Comparison of ENCODE assay signal across 23 cellular contexts in the genomic region with DNA sequence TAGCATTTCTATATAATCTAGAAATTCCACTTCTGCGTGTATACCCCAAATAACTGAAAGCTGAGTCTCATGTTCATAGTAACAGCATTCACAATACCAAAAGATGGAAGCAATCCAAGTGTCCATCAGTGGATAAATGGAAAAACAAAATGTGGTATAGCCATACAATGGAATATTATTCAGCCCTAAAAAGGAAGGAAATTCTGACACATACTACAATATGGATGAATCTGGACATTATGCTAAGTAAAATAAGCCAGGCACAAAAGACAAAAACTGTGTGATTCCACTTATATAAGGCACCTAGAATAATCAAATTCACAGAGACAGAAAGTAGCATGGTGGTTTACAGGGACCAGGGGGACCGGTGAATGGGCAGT. TPM values are rescaled to one million over a fixed set of nuclear protein-coding genes. Genes with fewer than 3 reads are reported as not detected.
"Had no signal": no experiment of that assay in that cellular context is flagged by ENCODE, and none has a peak within 500 bp of the region (broad histone marks: within the 10 kb centered on the region; RNA-seq: fewer than 3 reads in every experiment).

No MANE protein-coding gene starts in this region.

- H3K27ac Mint-ChIP-seq: brain; memory B cell; neural progenitor cell; stimulated activated naive CD8-positive, alpha-beta T cell treated with anti-CD3 and anti-CD28 coated beads, Interleukin-15, amount 100 ng/mL, for 72 hours had no signal

- H2AFZ ChIP-seq: hepatocyte, neural progenitor cell had no signal

- H3K4me3 ChIP-seq: esophagus squamous epithelium, hepatocyte, neural progenitor cell, psoas muscle, skin epidermis, suprapubic skin, transverse colon, uterus had no signal

- DNase-seq: activated gamma-delta T cell; activated T-cell treated with anti-CD3 and anti-CD28 coated beads, Interleukin-2, amount 50 U/mL, for 4 hours; anterior cingulate cortex; caudate nucleus; effector memory CD8-positive, alpha-beta T cell; esophagus squamous epithelium; psoas muscle; right cardiac atrium; SW 1271; T1000; transverse colon; uterus had no signal

- H3K36me3 Mint-ChIP-seq: brain, memory B cell, neural progenitor cell had no signal

- H3K36me3 ChIP-seq: esophagus squamous epithelium, neural progenitor cell, suprapubic skin, transverse colon, uterus had no signal

- H3K4me1 Mint-ChIP-seq: brain, memory B cell had no signal

- H3K79me2 ChIP-seq: hepatocyte had no signal

- H3K27me3 ChIP-seq: uterus had no signal

- ATAC-seq: psoas muscle, right cardiac atrium had no signal

- H3K4me2 ChIP-seq: hepatocyte, neural progenitor cell had no signal

- H3K9me3 Mint-ChIP-seq: activated T-cell treated with anti-CD3 and anti-CD28 coated beads, Interleukin-2, amount 50 U/mL, for 4 hours; effector memory CD8-positive, alpha-beta T cell; memory B cell; neural progenitor cell; stimulated activated naive CD8-positive, alpha-beta T cell treated with anti-CD3 and anti-CD28 coated beads, Interleukin-15, amount 100 ng/mL, for 72 hours had no signal

- H3K4me1 ChIP-seq: neural progenitor cell, psoas muscle, suprapubic skin, uterus had no signal

- H3K9ac ChIP-seq: neural progenitor cell had no signal

- H3K4me3 Mint-ChIP-seq: activated T-cell treated with anti-CD3 and anti-CD28 coated beads, Interleukin-2, amount 50 U/mL, for 4 hours; brain; memory B cell; neural progenitor cell; stimulated activated naive CD8-positive, alpha-beta T cell treated with anti-CD3 and anti-CD28 coated beads, Interleukin-15, amount 100 ng/mL, for 72 hours had no signal

- H3K27ac ChIP-seq: esophagus squamous epithelium, hepatocyte, neural progenitor cell, psoas muscle, suprapubic skin, transverse colon, uterus had no signal

- H3K9me3 ChIP-seq: esophagus squamous epithelium, psoas muscle, suprapubic skin, transverse colon, uterus had no signal

RNA-seq across cellular contexts. Expression of gene HOXB1, which starts 20.4 kb away (rescaled TPM):
- total RNA-seq: activated T-cell treated with anti-CD3 and anti-CD28 coated beads, Interleukin-2, amount 50 U/mL, for 4 hours; dermis microvascular lymphatic vessel endothelial cell; hepatocyte; liver; mononuclear cell; osteocyte; psoas muscle; right cardiac atrium; suprapubic skin; transverse colon; uterus had no signal
- polyA plus RNA-seq: hepatocyte, liver, psoas muscle, right cardiac atrium had no signal

RNA-seq across cellular contexts. Expression of gene HOXB2, which starts 34.5 kb away (rescaled TPM):
- total RNA-seq: osteocyte had no signal
